In genomic region chr13:38308736-38309135, GRCh38 we compare ENCODE assay signal across 14 cellular contexts.
DNase-seq lines count a peak whose midpoint lies in the region; ATAC-seq and TF ChIP-seq lines count a peak whose summit lies in the region.
"Had no signal": no experiment of that assay in that cellular context is flagged by ENCODE, and none has a peak within 500 bp of the region (broad histone marks: within the 10 kb centered on the region; RNA-seq: fewer than 3 reads in every experiment).

No MANE protein-coding gene starts in this region.

- peak overlapping the region; percentile 75 for H3K27ac ChIP-seq in RWPE2 (ENCODE audit: poor library complexity, severe bottlenecking)
- H3K27ac ChIP-seq: right atrium auricular region had no signal

- ATAC-seq in RWPE2 (ENCODE audit: low read depth) (peak; percentile 96), GM18861 (IDR thresholded peaks at IDR 0.05; ENCODE audit: unreplicated experiment) (no peak), HG02759 (IDR thresholded peaks at IDR 0.05; ENCODE audit: unreplicated experiment) (no peak)
- ATAC-seq: naive thymus-derived CD4-positive, alpha-beta T cell had no signal

- no peaks in the 10 kb centered on the region for H3K9me3 ChIP-seq in RWPE2 (ENCODE audit: severe bottlenecking)
- H3K9me3 ChIP-seq: right atrium auricular region had no signal

- H3K4me3 ChIP-seq in RWPE2 (ENCODE audit: severe bottlenecking) (no peak overlapping the region), fibroblast of pulmonary artery (replicated peaks; ENCODE audit: low read depth, low read length) (no peak overlapping the region)
- H3K4me3 ChIP-seq: right atrium auricular region had no signal

- DNase-seq in HCEC 1CT (peak; percentile 95), RWPE2 (ENCODE audit: low spot score) (no peak), fibroblast of pulmonary artery (ENCODE audit: low read depth) (peak; percentile 53), stromal cell of bone marrow (ENCODE audit: low read depth) (peak; percentile 41), ACHN (no peak)
- DNase-seq: activated B cell treated with CpG ODN at 0.5 μM for 24 hours; activated CD8-positive, alpha-beta memory T cell treated with anti-CD3 and anti-CD28 coated beads, Interleukin-2, amount 50 U/mL, for 4 hours; glutamatergic neuron; H7; naive thymus-derived CD4-positive, alpha-beta T cell; stimulated activated naive CD4-positive, alpha-beta T cell treated with Interleukin-2 at 50 U/mL for 16 hours had no signal

- no peaks in the 10 kb centered on the region for H3K36me3 ChIP-seq in RWPE2 (ENCODE audit: low read depth)
- H3K36me3 ChIP-seq: right atrium auricular region had no signal

- H3K4me1 ChIP-seq in RWPE2 (ENCODE audit: insufficient read depth, poor library complexity, severe bottlenecking) = peaks cover 12% of the 10 kb centered on the region
- H3K4me1 ChIP-seq: right atrium auricular region had no signal

- H3K27me3 ChIP-seq in RWPE2 (ENCODE audit: insufficient read depth, poor library complexity, severe bottlenecking) = no peaks in the 10 kb centered on the region
- H3K27me3 ChIP-seq: right atrium auricular region had no signal

- in situ Hi-C loops in ACHN (cut with HindIII; ENCODE audit: low pct_ligation_motif_present, low pct_unique_long_range_greater_than_20kb, low sequenced_read_pairs) = no loop called here

- no peak for TF ChIP-seq CTCF in RWPE2 (IDR thresholded peaks at IDR 0.05; ENCODE audit: poor library complexity, severe bottlenecking)
- no peak for TF ChIP-seq CTCF in fibroblast of pulmonary artery (IDR thresholded peaks at IDR 0.05; ENCODE audit: low read length, missing control alignments)

Comparison
In these comparisons a context has a peak if more than half of its experiments do, and no peak if none do; other contexts are left out.
1. DNase-seq: peak in HCEC 1CT (single experiment), fibroblast of pulmonary artery (single experiment) and stromal cell of bone marrow (single experiment); none in RWPE2 (single experiment) and ACHN (single experiment).